7 cellular contexts compared by ENCODE assay signal in genomic region chr10:72308320-72308987, GRCh38. TPM values are rescaled to one million over a fixed set of nuclear protein-coding genes. Genes with fewer than 3 reads are reported as not detected.
DNase-seq lines count a peak whose midpoint lies in the region; ATAC-seq, FAIRE-seq and TF ChIP-seq lines count a peak whose summit lies in the region.

No MANE protein-coding gene starts in this region.

- peaks cover 18% of the 10 kb centered on the region for H3K4me1 Mint-ChIP-seq in GM23338

- peaks cover 14% of the 10 kb centered on the region for H3K4me1 ChIP-seq in GM23338 (ENCODE audit: insufficient read depth)

- no peak overlapping the region for H3K4me2 ChIP-seq in GM23338

- H3F3A ChIP-seq in GM23338 (replicated peaks; ENCODE audit: low read depth), result no peaks in the 10 kb centered on the region

- H3K27me3 ChIP-seq in GM23338 (ENCODE audit: insufficient read depth), result no peaks in the 10 kb centered on the region

- H4K20me1 ChIP-seq in GM23338 (replicated peaks; ENCODE audit: insufficient read depth), result no peaks in the 10 kb centered on the region

- no peaks in the 10 kb centered on the region for H3K9me2 ChIP-seq in GM23338 (ENCODE audit: insufficient read depth)

- TF ChIP-seq CTCF in GM23338 (conservative IDR thresholded peaks at IDR 0.05; ENCODE audit: low read depth in 2 of 2), result no peak
- no peak for TF ChIP-seq CTCF in choroid plexus epithelial cell (conservative IDR thresholded peaks at IDR 0.05; ENCODE audit: low read depth, low read length)

- H3K36me3 Mint-ChIP-seq in GM23338 (ENCODE audit: low read depth), result no peaks in the 10 kb centered on the region

- no peak for DNase-seq in GM23338 (ENCODE audit: low spot score)
- peak; percentile 27 for DNase-seq in OCI-M2 (lab: John Stamatoyannopoulos, UW; ENCODE audit: unreplicated experiment)
- DNase-seq in choroid plexus epithelial cell (ENCODE audit: low read depth), result peak; percentile 93
- DNase-seq in mucosa of gallbladder (ENCODE audit: low spot score), result peak; percentile 79
- no peak for DNase-seq in HTR-8/SVneo (ENCODE audit: insufficient read length, low spot score)
- no peak for DNase-seq in NCI-H1105 (lab: John Stamatoyannopoulos, UW)

- FAIRE-seq in HTR-8/SVneo (lab: Jason Lieb, UNC), result no peak

- H3K4me3 Mint-ChIP-seq in GM23338, result no peak overlapping the region

- ATAC-seq in GM23338, result no peak
- ATAC-seq in GM21529 (IDR thresholded peaks at IDR 0.05; ENCODE audit: unreplicated experiment), result no peak

- peaks cover 14% of the 10 kb centered on the region for H3K27me3 Mint-ChIP-seq in GM23338 (ENCODE audit: insufficient read depth, low read depth, poor library complexity)

- H2AFZ ChIP-seq in GM23338, result 0 out of 2 replicates have a peak overlapping the region, but pooled peaks have one; percentile 88

- no peaks in the 10 kb centered on the region for H3K79me2 ChIP-seq in GM23338 (replicated peaks; ENCODE audit: insufficient read depth)

- no peak overlapping the region for H3K27ac Mint-ChIP-seq in GM23338

- no peaks in the 10 kb centered on the region for H3K9me3 Mint-ChIP-seq in GM23338

- H3K27ac ChIP-seq in GM23338 (ENCODE audit: low read depth), result no peak overlapping the region

- H3K36me3 ChIP-seq in GM23338 (ENCODE audit: insufficient read depth), result no peaks in the 10 kb centered on the region

- H3K4me3 ChIP-seq in GM23338, result no peak overlapping the region
- no peak overlapping the region for H3K4me3 ChIP-seq in choroid plexus epithelial cell (ENCODE audit: low read depth, low read length)

TF ChIP-seq in GM23338, 12 proteins besides CTCF, POLR2A, EP300 and RAD21:
- TF ChIP-seq EZH2phosphoT487 (IDR thresholded peaks at IDR 0.05; ENCODE audit: unreplicated experiment) (no peak), ZNF462 (CRISPR knock-in tag; IDR thresholded peaks at IDR 0.05) (no peak), CREB1 (CRISPR knock-in tag; IDR thresholded peaks at IDR 0.05; ENCODE audit: low read depth) (no peak), JUNB (IDR thresholded peaks at IDR 0.05; ENCODE audit: unreplicated experiment) (no peak), EZH2 (IDR thresholded peaks at IDR 0.05; ENCODE audit: low read depth, unreplicated experiment) (no peak), ZNF114 (CRISPR knock-in tag; IDR thresholded peaks at IDR 0.05) (no peak), ZNF331 (CRISPR knock-in tag; IDR thresholded peaks at IDR 0.05; ENCODE audit: low read depth) (no peak), STAT1 (IDR thresholded peaks at IDR 0.05; ENCODE audit: unreplicated experiment) (no peak), POLR2AphosphoS5 (IDR thresholded peaks at IDR 0.05; ENCODE audit: low read depth) (no peak), NANOG (IDR thresholded peaks at IDR 0.05; ENCODE audit: borderline replicate concordance) (no peak), REST (IDR thresholded peaks at IDR 0.05; ENCODE audit: unreplicated experiment) (no peak), ETS1 (IDR thresholded peaks at IDR 0.05) (no peak)

RNA-seq across cellular contexts. Expression of gene DDIT4, which starts 34.7 kb away (rescaled TPM):
- 110 and 136 TPM in 2 replicates for total RNA-seq in GM23338 (2014; rRNA removed; shearing (Covaris generic))
- polyA plus RNA-seq in GM23338 (2016; fragmentation: Nextera tagmentation; extraction: Ambion mirVana), result 108 and 114 TPM in 2 replicates
- total RNA-seq in mucosa of gallbladder, result 191 TPM

RNA-seq across cellular contexts. Expression of gene DNAJB12, which starts 46.3 kb away (rescaled TPM):
- total RNA-seq in GM23338 (2014; rRNA removed; shearing (Covaris generic)), result 13.0 and 16.0 TPM in 2 replicates
- polyA plus RNA-seq in GM23338 (2016; fragmentation: Nextera tagmentation; extraction: Ambion mirVana), result 12.6 and 12.8 TPM in 2 replicates
- 42.5 TPM for total RNA-seq in mucosa of gallbladder

Comparison
In these comparisons a context has a peak if more than half of its experiments do, and no peak if none do; other contexts are left out.
1. DNase-seq: peak in OCI-M2 (single experiment), choroid plexus epithelial cell (single experiment) and mucosa of gallbladder (single experiment); none in GM23338 (single experiment), HTR-8/SVneo (single experiment) and NCI-H1105 (single experiment).